10 cellular contexts compared by ENCODE assay signal in the genomic region with DNA sequence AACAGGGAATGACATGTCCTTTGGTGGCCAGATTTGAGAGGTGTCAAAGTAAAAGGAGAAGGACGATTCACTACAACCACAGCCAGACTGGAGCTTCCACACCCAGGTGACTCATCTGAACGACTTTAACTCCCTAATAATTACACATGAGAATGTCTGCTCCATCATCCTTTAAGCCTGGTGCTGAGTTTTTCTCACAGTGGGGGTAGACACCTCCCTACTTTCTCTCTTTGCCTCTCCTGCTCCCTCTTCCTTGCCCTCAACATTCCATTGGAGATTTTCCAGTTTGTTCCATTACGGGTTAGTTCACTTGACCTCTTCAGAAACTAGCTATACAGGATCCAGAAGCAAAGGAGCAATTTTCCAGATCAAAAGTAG.
DNase-seq lines count a peak whose midpoint lies in the region; ATAC-seq, FAIRE-seq and TF ChIP-seq lines count a peak whose summit lies in the region.
"Had no signal": no experiment of that assay in that cellular context is flagged by ENCODE, and none has a peak within 500 bp of the region (broad histone marks: within the 10 kb centered on the region; RNA-seq: fewer than 3 reads in every experiment).

No MANE protein-coding gene starts in this region.

- H3K4me1 Mint-ChIP-seq in central memory CD8-positive, alpha-beta T cell, result peaks cover 71% of the 10 kb centered on the region
- H3K4me1 Mint-ChIP-seq in naive thymus-derived CD8-positive, alpha-beta T cell, result peaks cover 57 to 98% (median 94%) of the 10 kb centered on the region in 4 donors

- no peaks in the 10 kb centered on the region for H3K9me3 Mint-ChIP-seq in central memory CD8-positive, alpha-beta T cell
- no peaks in the 10 kb centered on the region for H3K9me3 Mint-ChIP-seq in naive thymus-derived CD8-positive, alpha-beta T cell

- H3K4me3 ChIP-seq in BJ (ENCODE audit: low read depth, low read length), result no peak overlapping the region

- no peak for FAIRE-seq in GM19239 (lab: Jason Lieb, UNC)

- ATAC-seq in central memory CD8-positive, alpha-beta T cell (replicated peaks; ENCODE audit: extremely low read depth, poor library complexity, severe bottlenecking), result no peak
- ATAC-seq in naive thymus-derived CD8-positive, alpha-beta T cell, result no peak
- no peak for ATAC-seq in GM21723 (IDR thresholded peaks at IDR 0.05; ENCODE audit: unreplicated experiment)

- H3K27ac Mint-ChIP-seq in central memory CD8-positive, alpha-beta T cell (ENCODE audit: low read depth), result peak overlapping the region; percentile 89
- H3K27ac Mint-ChIP-seq in naive thymus-derived CD8-positive, alpha-beta T cell, result peak overlapping the region in 8 of 10 donors; percentile 9 to 98 (median 74)
- H3K27ac Mint-ChIP-seq: progenitor cell of endocrine pancreas had no signal

- H3K27me3 Mint-ChIP-seq in central memory CD8-positive, alpha-beta T cell, result no peaks in the 10 kb centered on the region
- H3K27me3 Mint-ChIP-seq in naive thymus-derived CD8-positive, alpha-beta T cell, result no peaks in the 10 kb centered on the region

- H3K4me3 Mint-ChIP-seq in central memory CD8-positive, alpha-beta T cell, result no peak overlapping the region
- peak overlapping the region in 7 of 10 donors; percentile 21 to 88 (median 78) for H3K4me3 Mint-ChIP-seq in naive thymus-derived CD8-positive, alpha-beta T cell

- CTCF ChIA-PET in BJ (lab: Yijun Ruan, JAX), result interaction anchor here (1.4 to 1.6 kb wide), 2 partner anchors 10 to 116 kb away, joined by 3 to 5 read pairs; no protein-coding TSS in a partner anchor

- TF ChIP-seq CTCF in BJ (IDR thresholded peaks at IDR 0.05; ENCODE audit: insufficient read depth, low read depth, low read length), result no peak

- DNase-seq in BJ (ENCODE audit: low read depth) (peak; percentile 36), LoVo (ENCODE audit: low spot score) (peak; percentile 58), D341Med (ENCODE audit: low spot score) (no peak), NCI-H774 (lab: John Stamatoyannopoulos, UW) (no peak), GM19239 (ENCODE audit: insufficient read length, low spot score) (no peak)
- DNase-seq in central memory CD8-positive, alpha-beta T cell (ENCODE audit: low spot score in 2 of 2), result no peak
- DNase-seq in naive thymus-derived CD8-positive, alpha-beta T cell, result no peak
- DNase-seq: NCI-H1436 had no signal

- POLR2A ChIA-PET in BJ (lab: Charles Lee), result no interaction called here
- POLR2A ChIA-PET in naive thymus-derived CD8-positive, alpha-beta T cell (lab: Charles Lee), result interaction anchor here (1.1 to 1.4 kb wide), 2 partner anchors 19 to 42 kb away, joined by 3 to 5 read pairs; no protein-coding TSS in a partner anchor

- H3K36me3 Mint-ChIP-seq in central memory CD8-positive, alpha-beta T cell (ENCODE audit: insufficient read depth), result peaks cover 11% of the 10 kb centered on the region
- H3K36me3 Mint-ChIP-seq in naive thymus-derived CD8-positive, alpha-beta T cell, result peaks cover 0 to 3% (median 3%) of the 10 kb centered on the region in 3 donors

- no peaks in the 10 kb centered on the region for H3K36me3 ChIP-seq in BJ (ENCODE audit: control insufficient read depth, insufficient read depth, low read length)

- no peaks in the 10 kb centered on the region; the same call in 1 of the 2 replicates for H3K27me3 ChIP-seq in BJ (ENCODE audit: control insufficient read depth, insufficient read depth, low read length)

Comparison
In these comparisons a context has a peak if more than half of its experiments do, and no peak if none do; other contexts are left out.
1. DNase-seq: peak in BJ (single experiment) and LoVo (single experiment); none in central memory CD8-positive, alpha-beta T cell (0 of 2), naive thymus-derived CD8-positive, alpha-beta T cell (0 of 10), D341Med (single experiment), NCI-H774 (single experiment) and GM19239 (single experiment).